ENCODE assay signal across 17 cellular contexts in the genomic region with DNA sequence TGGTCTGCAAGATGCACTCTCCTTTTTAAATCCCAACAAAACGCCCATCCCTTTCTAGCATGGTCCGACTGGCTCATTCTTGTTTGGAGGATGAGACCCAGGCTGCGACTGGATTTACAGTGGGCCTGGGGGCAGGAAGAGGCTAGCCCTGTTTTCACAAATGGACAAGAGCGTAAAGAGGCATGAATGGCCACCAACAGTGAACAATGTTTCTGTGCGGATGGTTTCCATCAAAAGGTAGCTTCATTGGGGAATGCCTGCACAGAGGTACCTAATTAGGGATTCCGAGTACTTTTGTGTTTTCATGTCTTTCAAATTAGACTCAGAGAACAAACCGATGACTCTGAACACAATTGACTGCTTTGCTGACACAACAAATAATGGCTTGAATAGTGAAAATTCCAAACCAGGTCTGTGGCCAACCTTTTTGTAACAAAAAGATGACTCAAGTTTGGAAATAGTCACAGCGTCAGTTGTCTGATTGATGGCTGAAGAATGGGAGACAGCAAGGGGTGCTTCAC.
A peak's percentile ranks its signal among the peaks of the same experiment; 100 is the strongest.
DNase-seq lines count a peak whose midpoint lies in the region; ATAC-seq and TF ChIP-seq lines count a peak whose summit lies in the region.
"Had no signal": no experiment of that assay in that cellular context is flagged by ENCODE, and none has a peak within 500 bp of the region (broad histone marks: within the 10 kb centered on the region; RNA-seq: fewer than 3 reads in every experiment).

No MANE protein-coding gene starts in this region.

- peak overlapping the region; percentile 34 for H2AFZ ChIP-seq in smooth muscle cell (ENCODE audit: low read depth)

- H3F3A ChIP-seq in smooth muscle cell (ENCODE audit: low read depth) = peaks cover 17% of the 10 kb centered on the region

- peak overlapping the region; percentile 63 for H3K9ac ChIP-seq in smooth muscle cell (ENCODE audit: low read depth)

- no peak for TF ChIP-seq CTCF in foreskin keratinocyte (conservative IDR thresholded peaks at IDR 0.05)
- no peak for TF ChIP-seq CTCF in smooth muscle cell (IDR thresholded peaks at IDR 0.05; ENCODE audit: borderline replicate concordance, insufficient read depth, poor library complexity, severe bottlenecking)

- intact Hi-C loops in activated CD4-positive, alpha-beta T cell treated with anti-CD3 and anti-CD28 coated beads, Interleukin-2, amount 10 ng/mL, durations not matched to agents 24 days and 14 days (cut with micrococcal nuclease) = no loop called here

- ATAC-seq in foreskin keratinocyte = peak; percentile 70
- ATAC-seq: CD8-positive, alpha-beta T cell had no signal

- no peak overlapping the region for H3K27ac Mint-ChIP-seq in activated CD4-positive, alpha-beta T cell treated with anti-CD3 and anti-CD28 coated beads, Interleukin-2, amount 10 ng/mL, durations not matched to agents 24 days and 14 days
- H3K27ac Mint-ChIP-seq in activated CD4-positive, alpha-beta T cell treated with anti-CD3 and anti-CD28 coated beads, Interleukin-2, amount 10 ng/mL, durations not matched to agents 7 days and 5 days = no peak overlapping the region
- H3K27ac Mint-ChIP-seq: CD8-positive, alpha-beta T cell; stimulated activated naive B cell treated with anti-CD40 and anti-IgM and Interleukin-4, amounts not matched to agents 10 μg/mL and 1 μg/mL and 100 μg/mL, for 72 hours had no signal

- POLR2A ChIA-PET in activated CD4-positive, alpha-beta T cell treated with anti-CD3 and anti-CD28 coated beads, Interleukin-2, amount 10 ng/mL, durations not matched to agents 7 days and 5 days (lab: Charles Lee) = no interaction called here

- H3K27me3 ChIP-seq in foreskin keratinocyte = no peaks in the 10 kb centered on the region
- no peaks in the 10 kb centered on the region for H3K27me3 ChIP-seq in smooth muscle cell (ENCODE audit: low read depth)
- H3K27me3 ChIP-seq: adrenal gland, tibial artery had no signal

- no peak overlapping the region for H3K4me3 Mint-ChIP-seq in activated CD4-positive, alpha-beta T cell treated with anti-CD3 and anti-CD28 coated beads, Interleukin-2, amount 10 ng/mL, durations not matched to agents 24 days and 14 days
- H3K4me3 Mint-ChIP-seq in activated CD4-positive, alpha-beta T cell treated with anti-CD3 and anti-CD28 coated beads, Interleukin-2, amount 10 ng/mL, durations not matched to agents 7 days and 5 days = no peak overlapping the region
- H3K4me3 Mint-ChIP-seq: CD8-positive, alpha-beta T cell had no signal

- no peaks in the 10 kb centered on the region for H3K9me3 ChIP-seq in smooth muscle cell (replicated peaks; ENCODE audit: low read depth)
- H3K9me3 ChIP-seq: adrenal gland, tibial artery had no signal

- H3K36me3 ChIP-seq in smooth muscle cell (ENCODE audit: low read depth) = no peaks in the 10 kb centered on the region
- H3K36me3 ChIP-seq: adrenal gland, tibial artery had no signal

- H3K4me1 ChIP-seq in foreskin keratinocyte (peaks cover 9% of the 10 kb centered on the region), smooth muscle cell (ENCODE audit: low read depth) (peaks cover 45% of the 10 kb centered on the region)

- H3K27ac ChIP-seq in foreskin keratinocyte = no peak overlapping the region
- H3K27ac ChIP-seq in smooth muscle cell (ENCODE audit: low read depth) = peak overlapping the region; percentile 69

- DNase-seq in activated CD4-positive, alpha-beta T cell treated with anti-CD3 and anti-CD28 coated beads, Interleukin-2, amount 10 ng/mL, durations not matched to agents 24 days and 14 days = peak; percentile 20
- DNase-seq in activated CD4-positive, alpha-beta T cell treated with anti-CD3 and anti-CD28 coated beads, Interleukin-2, amount 10 ng/mL, durations not matched to agents 7 days and 5 days = no peak
- DNase-seq in RPMI7951 (ENCODE audit: low read depth) (peak; percentile 41), foreskin keratinocyte (peak; percentile 39 to 64), smooth muscle cell (lab: John Stamatoyannopoulos, UW; ENCODE audit: unreplicated experiment) (no peak), activated T-cell treated with anti-CD3 and anti-CD28 coated beads for 4 hours (no peak), NCI-H2107 treated with DMSO at 0.1 percent for 48 hours (lab: John Stamatoyannopoulos, UW; ENCODE audit: unreplicated experiment) (no peak)
- no peak for DNase-seq in stimulated activated CD4-positive, alpha-beta T cell treated with anti-CD3 and anti-CD28 coated beads, Interleukin-12 subunit alpha, Interleukin-12 subunit beta, amount 100 ng/mL, for 4 hours
- DNase-seq: activated effector memory CD4-positive, alpha-beta T cell treated with anti-CD3 and anti-CD28 coated beads, Interleukin-2, amount 50 U/mL, for 16 hours; adrenal gland; CD8-positive, alpha-beta T cell; DMS79; NCI-H1092; NCI-H2081 treated with DMSO at 0.1 percent for 48 hours; NCI-H524; tibial artery had no signal

- H3K36me3 Mint-ChIP-seq in activated CD4-positive, alpha-beta T cell treated with anti-CD3 and anti-CD28 coated beads, Interleukin-2, amount 10 ng/mL, durations not matched to agents 24 days and 14 days (ENCODE audit: low read depth) = no peaks in the 10 kb centered on the region
- H3K36me3 Mint-ChIP-seq in activated CD4-positive, alpha-beta T cell treated with anti-CD3 and anti-CD28 coated beads, Interleukin-2, amount 10 ng/mL, durations not matched to agents 7 days and 5 days (ENCODE audit: low read depth) = no peaks in the 10 kb centered on the region
- H3K36me3 Mint-ChIP-seq: CD8-positive, alpha-beta T cell; stimulated activated naive B cell treated with anti-CD40 and anti-IgM and Interleukin-4, amounts not matched to agents 10 μg/mL and 1 μg/mL and 100 μg/mL, for 72 hours had no signal

- 69% methylated on average over 8 of the region's 8 CpGs for WGBS in smooth muscle cell (ENCODE audit: low lambda C conversion rate)

- H3K4me1 Mint-ChIP-seq in activated CD4-positive, alpha-beta T cell treated with anti-CD3 and anti-CD28 coated beads, Interleukin-2, amount 10 ng/mL, durations not matched to agents 24 days and 14 days = no peaks in the 10 kb centered on the region
- H3K4me1 Mint-ChIP-seq in activated CD4-positive, alpha-beta T cell treated with anti-CD3 and anti-CD28 coated beads, Interleukin-2, amount 10 ng/mL, durations not matched to agents 7 days and 5 days = no peaks in the 10 kb centered on the region

- CTCF ChIA-PET in activated CD4-positive, alpha-beta T cell treated with anti-CD3 and anti-CD28 coated beads, Interleukin-2, amount 10 ng/mL, durations not matched to agents 7 days and 5 days (lab: Charles Lee) = no interaction called here

- H3K4me3 ChIP-seq in smooth muscle cell = no peak overlapping the region
- H3K4me3 ChIP-seq: adrenal gland, tibial artery had no signal

- no peaks in the 10 kb centered on the region for H3K9me3 Mint-ChIP-seq in activated CD4-positive, alpha-beta T cell treated with anti-CD3 and anti-CD28 coated beads, Interleukin-2, amount 10 ng/mL, durations not matched to agents 24 days and 14 days
- H3K9me3 Mint-ChIP-seq in activated CD4-positive, alpha-beta T cell treated with anti-CD3 and anti-CD28 coated beads, Interleukin-2, amount 10 ng/mL, durations not matched to agents 7 days and 5 days = no peaks in the 10 kb centered on the region
- H3K9me3 Mint-ChIP-seq: CD8-positive, alpha-beta T cell; stimulated activated naive B cell treated with anti-CD40 and anti-IgM and Interleukin-4, amounts not matched to agents 10 μg/mL and 1 μg/mL and 100 μg/mL, for 72 hours had no signal

- H3K27me3 Mint-ChIP-seq in activated CD4-positive, alpha-beta T cell treated with anti-CD3 and anti-CD28 coated beads, Interleukin-2, amount 10 ng/mL, durations not matched to agents 24 days and 14 days = peaks cover 1% of the 10 kb centered on the region
- peaks cover 8% of the 10 kb centered on the region for H3K27me3 Mint-ChIP-seq in activated CD4-positive, alpha-beta T cell treated with anti-CD3 and anti-CD28 coated beads, Interleukin-2, amount 10 ng/mL, durations not matched to agents 7 days and 5 days

- peak overlapping the region; percentile 51 for H3K4me2 ChIP-seq in smooth muscle cell

- H3K79me2 ChIP-seq in smooth muscle cell (ENCODE audit: low read depth) = no peaks in the 10 kb centered on the region

- H4K20me1 ChIP-seq in smooth muscle cell (ENCODE audit: low read depth) = no peaks in the 10 kb centered on the region

Comparison
In these comparisons a context has a peak if more than half of its experiments do, and no peak if none do; other contexts are left out.
1. DNase-seq: peak in activated CD4-positive, alpha-beta T cell treated with anti-CD3 and anti-CD28 coated beads, Interleukin-2, amount 10 ng/mL, durations not matched to agents 24 days and 14 days (single experiment), RPMI7951 (single experiment) and foreskin keratinocyte (2 of 2); none in activated CD4-positive, alpha-beta T cell treated with anti-CD3 and anti-CD28 coated beads, Interleukin-2, amount 10 ng/mL, durations not matched to agents 7 days and 5 days (single experiment), smooth muscle cell (single experiment), activated T-cell treated with anti-CD3 and anti-CD28 coated beads for 4 hours (single experiment), NCI-H2107 treated with DMSO at 0.1 percent for 48 hours (single experiment) and stimulated activated CD4-positive, alpha-beta T cell treated with anti-CD3 and anti-CD28 coated beads, Interleukin-12 subunit alpha, Interleukin-12 subunit beta, amount 100 ng/mL, for 4 hours (single experiment).